21 cellular contexts compared by ENCODE assay signal in genomic region chr15:96126859-96127258, GRCh38.
"Had no signal": no experiment of that assay in that cellular context is flagged by ENCODE, and none has a peak within 500 bp of the region (broad histone marks: within the 10 kb centered on the region; RNA-seq: fewer than 3 reads in every experiment).

No MANE protein-coding gene starts in this region.

- H3K27me3 ChIP-seq: gastrocnemius medialis, neural progenitor cell, pancreas, suprapubic skin, thyroid gland, upper lobe of left lung, vagina had no signal

- H3K9ac ChIP-seq: neural progenitor cell had no signal

- H3K9me3 ChIP-seq: gastrocnemius medialis, left ventricle myocardium inferior, lower lobe of right lung, pancreas, suprapubic skin, thyroid gland, upper lobe of left lung, vagina had no signal

- H3K4me1 ChIP-seq: gastrocnemius medialis, left ventricle myocardium inferior, lower lobe of right lung, neural progenitor cell, pancreas, suprapubic skin, thyroid gland, upper lobe of left lung had no signal

- H3K36me3 ChIP-seq: gastrocnemius medialis, left ventricle myocardium inferior, lower lobe of right lung, neural progenitor cell, pancreas, suprapubic skin, thyroid gland, upper lobe of left lung, vagina had no signal

- H3K27ac ChIP-seq: dorsolateral prefrontal cortex, gastrocnemius medialis, left ventricle myocardium inferior, lower lobe of right lung, neural progenitor cell, pancreas, suprapubic skin, thyroid gland, upper lobe of left lung, vagina had no signal

- H3K4me3 ChIP-seq: dorsolateral prefrontal cortex, gastrocnemius medialis, left ventricle myocardium inferior, lower lobe of right lung, neural progenitor cell, pancreas, smooth muscle cell, suprapubic skin, thyroid gland, upper lobe of left lung, vagina had no signal

- DNase-seq: cortex of kidney; dorsolateral prefrontal cortex; effector CD8-positive, alpha-beta T cell; gastrocnemius medialis; glutamatergic neuron; kidney; left cardiac atrium; left ventricle myocardium inferior; lower lobe of right lung; midbrain; occipital lobe; pancreas; stimulated activated CD4-positive, alpha-beta T cell treated with anti-CD3 and anti-CD28 coated beads, Interleukin-4, amount 100 ng/mL, for 1 hour; stimulated activated CD8-positive, alpha-beta memory T cell treated with anti-CD3 and anti-CD28 coated beads, Interleukin-4, amount 100 ng/mL, for 48 hours; stimulated activated naive CD8-positive, alpha-beta T cell treated with anti-CD3 and anti-CD28 coated beads, Interleukin-15, Interleukin-2, amounts not matched to agents 100 U/mL and 50 U/mL, for 24 hours; thyroid gland had no signal

- H3K4me2 ChIP-seq: neural progenitor cell, smooth muscle cell had no signal

- H2AFZ ChIP-seq: neural progenitor cell had no signal
